19 cellular contexts compared by ENCODE assay signal in the genomic region with DNA sequence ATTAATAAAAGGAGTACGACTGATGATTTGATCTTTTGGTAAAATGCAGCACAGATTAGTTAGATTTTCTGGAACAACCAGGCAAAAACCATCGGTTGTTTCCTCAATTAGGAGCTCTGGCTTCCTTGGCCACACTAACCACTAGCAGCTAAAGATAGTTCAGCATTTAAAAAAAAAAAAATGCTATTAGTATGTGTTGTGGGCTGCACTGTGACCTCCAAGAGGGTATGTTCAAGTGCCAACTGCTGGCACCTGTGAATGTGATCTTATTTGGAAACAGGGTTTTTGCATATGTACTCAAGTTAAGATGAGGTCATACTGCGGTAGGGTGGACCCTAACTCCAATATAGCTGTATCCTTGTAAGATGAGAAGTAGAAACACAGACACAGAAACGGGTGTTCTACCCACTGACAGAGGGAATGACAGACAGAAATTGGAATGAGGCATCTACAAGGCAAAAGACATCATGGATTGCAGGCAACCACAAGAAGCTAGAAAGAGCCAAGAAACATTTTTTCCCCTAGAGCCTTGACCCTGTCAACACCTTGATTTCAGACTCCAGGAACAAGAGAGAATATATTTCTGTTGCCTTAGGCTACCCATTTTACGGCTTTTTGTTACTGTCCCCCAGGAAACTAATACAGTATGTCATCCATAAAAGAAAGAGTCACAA.
"Had no signal": no experiment of that assay in that cellular context is flagged by ENCODE, and none has a peak within 500 bp of the region (broad histone marks: within the 10 kb centered on the region; RNA-seq: fewer than 3 reads in every experiment).

No MANE protein-coding gene starts in this region.

- H3K4me3 Mint-ChIP-seq: activated CD4-positive, alpha-beta T cell treated with anti-CD3 and anti-CD28 coated beads for 36 hours; activated naive CD8-positive, alpha-beta T cell; brain; naive B cell; neural progenitor cell; stimulated activated naive B cell treated with anti-CD40 and anti-IgM and Interleukin-4, amounts not matched to agents 10 μg/mL and 1 μg/mL and 100 μg/mL, for 72 hours; T-helper 2 cell treated with Interferon-gamma antibody and Interleukin-4, amounts not matched to agents 5 μg/mL and 100 μg/mL, for 36 hours; WTC11 had no signal

- H3K4me2 ChIP-seq: neural progenitor cell had no signal

- H3K4me1 Mint-ChIP-seq: activated CD4-positive, alpha-beta T cell treated with anti-CD3 and anti-CD28 coated beads for 36 hours; brain; naive B cell; neural progenitor cell; stimulated activated naive B cell treated with anti-CD40 and anti-IgM and Interleukin-4, amounts not matched to agents 10 μg/mL and 1 μg/mL and 100 μg/mL, for 72 hours; WTC11 had no signal

- H3K27ac ChIP-seq: coronary artery, gastrocnemius medialis, left ventricle myocardium inferior, neural progenitor cell, prostate gland, tibial artery had no signal

- H2AFZ ChIP-seq: neural progenitor cell had no signal

- H3K9me3 ChIP-seq: gastrocnemius medialis, left ventricle myocardium inferior, prostate gland, tibial artery had no signal

- H3K27me3 ChIP-seq: gastrocnemius medialis, neural progenitor cell, tibial artery had no signal

- H3K27me3 Mint-ChIP-seq: activated CD4-positive, alpha-beta T cell treated with anti-CD3 and anti-CD28 coated beads for 36 hours; activated naive CD8-positive, alpha-beta T cell; brain; naive B cell; stimulated activated naive B cell treated with anti-CD40 and anti-IgM and Interleukin-4, amounts not matched to agents 10 μg/mL and 1 μg/mL and 100 μg/mL, for 72 hours had no signal

- H3K36me3 Mint-ChIP-seq: activated naive CD8-positive, alpha-beta T cell; brain; naive B cell; neural progenitor cell; stimulated activated naive B cell treated with anti-CD40 and anti-IgM and Interleukin-4, amounts not matched to agents 10 μg/mL and 1 μg/mL and 100 μg/mL, for 72 hours; WTC11 had no signal

- H3K36me3 ChIP-seq: gastrocnemius medialis, left ventricle myocardium inferior, neural progenitor cell, prostate gland, tibial artery had no signal

- H3K27ac Mint-ChIP-seq: activated CD4-positive, alpha-beta T cell treated with anti-CD3 and anti-CD28 coated beads for 36 hours; activated naive CD8-positive, alpha-beta T cell; brain; naive B cell; neural progenitor cell; stimulated activated naive B cell treated with anti-CD40 and anti-IgM and Interleukin-4, amounts not matched to agents 10 μg/mL and 1 μg/mL and 100 μg/mL, for 72 hours; T-helper 2 cell treated with Interferon-gamma antibody and Interleukin-4, amounts not matched to agents 5 μg/mL and 100 μg/mL, for 36 hours had no signal

- DNase-seq: activated CD4-positive, alpha-beta T cell treated with anti-CD3 and anti-CD28 coated beads for 36 hours; activated CD4-positive, alpha-beta T cell treated with anti-CD3 and anti-CD28 coated beads, Interleukin-2, amount 50 U/mL, for 48 hours; amygdala; central memory CD4-positive, alpha-beta T cell; gastrocnemius medialis; head of caudate nucleus; left ventricle myocardium inferior; naive B cell; right cardiac atrium; stimulated activated CD4-positive, alpha-beta T cell treated with anti-CD3 and anti-CD28 coated beads, Interleukin-4, amount 100 ng/mL, for 4 hours; stimulated activated naive B cell treated with anti-CD40 and anti-IgM and Interleukin-4, amounts not matched to agents 10 μg/mL and 1 μg/mL and 100 μg/mL, for 72 hours; tibial artery had no signal

- H3K9me3 Mint-ChIP-seq: brain, neural progenitor cell, WTC11 had no signal

- H3K9ac ChIP-seq: neural progenitor cell had no signal

- H3K4me3 ChIP-seq: coronary artery, gastrocnemius medialis, left ventricle myocardium inferior, neural progenitor cell, prostate gland, tibial artery had no signal

- H3K4me1 ChIP-seq: gastrocnemius medialis, left ventricle myocardium inferior, neural progenitor cell, prostate gland, tibial artery had no signal
